Comparison of ENCODE assay signal across 9 cellular contexts in genomic region chr6:112029045-112029822, GRCh38. TPM values are rescaled to one million over a fixed set of nuclear protein-coding genes. Genes with fewer than 3 reads are reported as not detected.
DNase-seq lines count a peak whose midpoint lies in the region; ATAC-seq and TF ChIP-seq lines count a peak whose summit lies in the region.
"Had no signal": no experiment of that assay in that cellular context is flagged by ENCODE, and none has a peak within 500 bp of the region (broad histone marks: within the 10 kb centered on the region; RNA-seq: fewer than 3 reads in every experiment).

No MANE protein-coding gene starts in this region.

- no peaks in the 10 kb centered on the region for H4K20me1 ChIP-seq in OCI-LY7 (ENCODE audit: insufficient read depth, low read length)
- no peaks in the 10 kb centered on the region for H4K20me1 ChIP-seq in fibroblast of lung (ENCODE audit: control insufficient read depth, extremely low read depth, insufficient read depth, low read length)

- H3K79me2 ChIP-seq in OCI-LY7 (ENCODE audit: insufficient read depth, low read depth, low read length): no peaks in the 10 kb centered on the region
- no peaks in the 10 kb centered on the region for H3K79me2 ChIP-seq in fibroblast of lung (ENCODE audit: control insufficient read depth, insufficient read depth, low read length)

- peak overlapping the region; percentile 48; the same call in 1 of the 2 replicates for H2AFZ ChIP-seq in OCI-LY7 (ENCODE audit: low read length)
- no peak overlapping the region for H2AFZ ChIP-seq in fibroblast of lung (ENCODE audit: low read length)

- H3K9me3 ChIP-seq in OCI-LY7 (ENCODE audit: low read length): no peaks in the 10 kb centered on the region
- H3K9me3 ChIP-seq in fibroblast of lung (ENCODE audit: control insufficient read depth, insufficient read depth, low read depth, low read length): no peaks in the 10 kb centered on the region
- H3K9me3 ChIP-seq in tibial artery: no peaks in the 10 kb centered on the region

- H3K4me1 ChIP-seq in OCI-LY7 (ENCODE audit: insufficient read depth, low read length, poor library complexity, severe bottlenecking): peaks cover 7% of the 10 kb centered on the region
- no peaks in the 10 kb centered on the region for H3K4me1 ChIP-seq in fibroblast of lung (ENCODE audit: control insufficient read depth, extremely low read depth, insufficient read depth, low read length)
- H3K4me1 ChIP-seq in tibial artery: peaks cover 0 to 27% (median 7%) of the 10 kb centered on the region in 4 donors

- no peaks in the 10 kb centered on the region for H3K36me3 ChIP-seq in OCI-LY7 (ENCODE audit: insufficient read depth, low read length)
- no peaks in the 10 kb centered on the region for H3K36me3 ChIP-seq in fibroblast of lung (ENCODE audit: control insufficient read depth, insufficient read depth, low read length)
- no peaks in the 10 kb centered on the region for H3K36me3 ChIP-seq in tibial artery

- POLR2A ChIA-PET in OCI-LY7 (lab: Charles Lee): interaction anchor here (1.2 kb wide), 1 partner anchor 11 kb away, joined by 3 read pairs; no protein-coding TSS in a partner anchor

- peak; percentile 82 for TF ChIP-seq CTCF in GM12872 (IDR thresholded peaks at IDR 0.05; ENCODE audit: insufficient read depth, low read depth, low read length)
- TF ChIP-seq CTCF in HL-60 (IDR thresholded peaks at IDR 0.05; ENCODE audit: insufficient read depth, low read length): peak; percentile 80
- TF ChIP-seq CTCF in OCI-LY7 (conservative IDR thresholded peaks at IDR 0.05; ENCODE audit: low read length): peak; percentile 93
- TF ChIP-seq CTCF in fibroblast of lung (conservative IDR thresholded peaks at IDR 0.05 in 1 of 2, IDR thresholded peaks at IDR 0.05 in 1 of 2; ENCODE audit: low read depth in 1 of 2, low read length in 2 of 2): peak; percentile 48 to 84
- TF ChIP-seq CTCF in omental fat pad (IDR thresholded peaks at IDR 0.05): peak in 1 of 3 donors; percentile 9
- TF ChIP-seq CTCF in tibial artery (IDR thresholded peaks at IDR 0.05): peak; percentile 34 to 51

- DNase-seq in HL-60 (ENCODE audit: low read depth in 1 of 2, low spot score in 1 of 2) (peak; percentile 39 to 66), OCI-LY7 (ENCODE audit: low spot score) (peak; percentile 74), activated T-cell treated with anti-CD3 and anti-CD28 coated beads for 48 hours (ENCODE audit: low read depth) (peak; percentile 64), fibroblast of lung (ENCODE audit: low read depth in 2 of 2) (peak; percentile 53 to 77), omental fat pad (ENCODE audit: low spot score) (peak; percentile 71), tibial artery (peak in 1 of 2 donors; percentile 62), HuH-7.5 (ENCODE audit: low spot score) (no peak)

- H3K9ac ChIP-seq in fibroblast of lung (ENCODE audit: insufficient read depth, low read length): no peak overlapping the region

- CTCF ChIA-PET in OCI-LY7 (lab: Charles Lee; ENCODE audit: unreplicated experiment): interaction anchor here (0.5 kb wide), 1 partner anchor 463 kb away, joined by 3 read pairs; no protein-coding TSS in a partner anchor

- H3K9me2 ChIP-seq in OCI-LY7 (ENCODE audit: insufficient read depth, low read length): no peaks in the 10 kb centered on the region

- no peak overlapping the region for H3K4me3 ChIP-seq in HL-60 (replicated peaks; ENCODE audit: insufficient read depth, low read length)
- H3K4me3 ChIP-seq in OCI-LY7 (ENCODE audit: low read depth, low read length, poor library complexity, severe bottlenecking): no peak overlapping the region
- H3K4me3 ChIP-seq in fibroblast of lung (replicated peaks in 1 of 4; ENCODE audit: control extremely low read depth in 1 of 4, insufficient read depth in 1 of 4, low read depth in 3 of 4, low read length in 4 of 4): no peak overlapping the region
- no peak overlapping the region for H3K4me3 ChIP-seq in tibial artery

- H3K27ac ChIP-seq in HL-60 (replicated peaks) (no peak overlapping the region), OCI-LY7 (ENCODE audit: low read depth, low read length, poor library complexity, severe bottlenecking) (no peak overlapping the region), fibroblast of lung (ENCODE audit: insufficient read depth, low read length) (no peak overlapping the region), tibial artery (no peak overlapping the region)

- H3K27me3 ChIP-seq in HL-60 (ENCODE audit: insufficient read depth, poor library complexity, severe bottlenecking): no peaks in the 10 kb centered on the region
- H3K27me3 ChIP-seq in fibroblast of lung (ENCODE audit: control insufficient read depth, insufficient read depth, low read length): peaks cover 2% of the 10 kb centered on the region
- no peaks in the 10 kb centered on the region for H3K27me3 ChIP-seq in tibial artery

- intact Hi-C loops in OCI-LY7 (cut with micrococcal nuclease; ENCODE audit: unreplicated experiment) (no loop called here), tibial artery (cut with DNase I; ENCODE audit: low total_unique reads) (no loop called here)

- H3K4me2 ChIP-seq in OCI-LY7 (ENCODE audit: low read length): no peak overlapping the region
- H3K4me2 ChIP-seq in fibroblast of lung (ENCODE audit: extremely low read depth, insufficient read depth, low read length): no peak overlapping the region

- no peak for ATAC-seq in omental fat pad (ENCODE audit: low FRiP score)

- BruUV-seq in OCI-LY7 (replicated peaks; lab: Mats Ljungman, UMichigan): no TSS peak

RNA-seq across cellular contexts. Expression of gene CCN6, which starts 24.7 kb away (rescaled TPM):
- total RNA-seq in OCI-LY7 (2014; rRNA removed; shearing (Covaris generic)): not detected in 2 replicates
- total RNA-seq in OCI-LY7 (2022): not detected in 2 replicates
- not detected in 2 replicates for total RNA-seq in fibroblast of lung
- 0.08 and 0.49 TPM in 2 replicates for polyA plus RNA-seq in fibroblast of lung
- polyA plus RNA-seq in fibroblast of lung (2012): 0.08 and 0.43 TPM in 2 replicates
- polyA minus RNA-seq in fibroblast of lung (ENCODE audit: low replicate concordance): not detected in 2 replicates
- total RNA-seq in omental fat pad: under 1 TPM in 1 of 4 donors, not detected in 3; 0.56 TPM
- total RNA-seq: glomerular endothelial cell had no signal

RNA-seq across cellular contexts. Expression of gene TUBE1, which starts 58.0 kb away (rescaled TPM):
- total RNA-seq in OCI-LY7 (2014; rRNA removed; shearing (Covaris generic)): 27.9 and 35.6 TPM in 2 replicates
- total RNA-seq in OCI-LY7 (2022) (32.6 and 35.7 TPM in 2 replicates), fibroblast of lung (37.5 and 48.6 TPM in 2 replicates), omental fat pad (10 to 100 TPM; 21.0 to 68.7 (median 31.6) TPM)
- polyA plus RNA-seq in fibroblast of lung: 9.1 and 10.8 TPM in 2 replicates
- 8.3 and 9.6 TPM in 2 replicates for polyA plus RNA-seq in fibroblast of lung (2012)
- polyA minus RNA-seq in fibroblast of lung (ENCODE audit: low replicate concordance): 0.22 and 1.5 TPM in 2 replicates

RNA-seq across cellular contexts. Expression of gene FAM229B, which starts 58.2 kb away (rescaled TPM):
- total RNA-seq in OCI-LY7 (2014; rRNA removed; shearing (Covaris generic)): 3.7 and 14.9 TPM in 2 replicates
- total RNA-seq in OCI-LY7 (2022) (6.2 and 8.2 TPM in 2 replicates), fibroblast of lung (10.0 and 20.3 TPM in 2 replicates), omental fat pad (10 to 100 TPM in 3 of 4 donors, 1 to 10 TPM in 1; 4.9 to 17.2 (median 12.4) TPM)
- polyA plus RNA-seq in fibroblast of lung: 23.8 and 24.6 TPM in 2 replicates
- polyA plus RNA-seq in fibroblast of lung (2012): 35.4 and 35.6 TPM in 2 replicates
- 7.7 and 12.8 TPM in 2 replicates for polyA minus RNA-seq in fibroblast of lung (ENCODE audit: low replicate concordance)
